11 cellular contexts compared by ENCODE assay signal in genomic region chr2:38233231-38233983, GRCh38.
A peak's percentile ranks its signal among the peaks of the same experiment; 100 is the strongest.
DNase-seq lines count a peak whose midpoint lies in the region.
"Had no signal": no experiment of that assay in that cellular context is flagged by ENCODE, and none has a peak within 500 bp of the region (broad histone marks: within the 10 kb centered on the region; RNA-seq: fewer than 3 reads in every experiment).

No MANE protein-coding gene starts in this region.

- in situ Hi-C loops in KBM-7 (cut with MboI; ENCODE audit: low pct_unique_long_range_greater_than_20kb, low sequenced_read_pairs) (no loop called here), ACHN (cut with HindIII; ENCODE audit: low pct_ligation_motif_present, low pct_unique_long_range_greater_than_20kb, low sequenced_read_pairs) (no loop called here)

- peak; percentile 86 for DNase-seq in AG20443 (ENCODE audit: low spot score)
- DNase-seq in M059J (ENCODE audit: low read depth), result peak; percentile 90
- peak; percentile 54 for DNase-seq in epidermal melanocyte (ENCODE audit: insufficient read length, low spot score)
- peak; percentile 58 for DNase-seq in myocyte (ENCODE audit: low read depth)
- no peak for DNase-seq in KBM-7
- DNase-seq in DMS79 treated with DMSO at 0.1 percent for 48 hours (lab: John Stamatoyannopoulos, UW), result no peak
- DNase-seq in ACHN, result no peak
- DNase-seq in activated CD4-positive, CD25-positive, alpha-beta regulatory T cell treated with anti-CD3 and anti-CD28 coated beads, Interleukin-2, amount 50 U/mL, for 72 hours, result no peak
- DNase-seq: CD4-positive, CD25-positive, alpha-beta regulatory T cell; NCI-H1930; Peyer's patch had no signal

Comparison
In these comparisons a context has a peak if more than half of its experiments do, and no peak if none do; other contexts are left out.
1. DNase-seq: peak in AG20443 (single experiment), M059J (single experiment), epidermal melanocyte (single experiment) and myocyte (single experiment); none in KBM-7 (single experiment), DMS79 treated with DMSO at 0.1 percent for 48 hours (single experiment), ACHN (single experiment) and activated CD4-positive, CD25-positive, alpha-beta regulatory T cell treated with anti-CD3 and anti-CD28 coated beads, Interleukin-2, amount 50 U/mL, for 72 hours (single experiment).